In the genomic region with DNA sequence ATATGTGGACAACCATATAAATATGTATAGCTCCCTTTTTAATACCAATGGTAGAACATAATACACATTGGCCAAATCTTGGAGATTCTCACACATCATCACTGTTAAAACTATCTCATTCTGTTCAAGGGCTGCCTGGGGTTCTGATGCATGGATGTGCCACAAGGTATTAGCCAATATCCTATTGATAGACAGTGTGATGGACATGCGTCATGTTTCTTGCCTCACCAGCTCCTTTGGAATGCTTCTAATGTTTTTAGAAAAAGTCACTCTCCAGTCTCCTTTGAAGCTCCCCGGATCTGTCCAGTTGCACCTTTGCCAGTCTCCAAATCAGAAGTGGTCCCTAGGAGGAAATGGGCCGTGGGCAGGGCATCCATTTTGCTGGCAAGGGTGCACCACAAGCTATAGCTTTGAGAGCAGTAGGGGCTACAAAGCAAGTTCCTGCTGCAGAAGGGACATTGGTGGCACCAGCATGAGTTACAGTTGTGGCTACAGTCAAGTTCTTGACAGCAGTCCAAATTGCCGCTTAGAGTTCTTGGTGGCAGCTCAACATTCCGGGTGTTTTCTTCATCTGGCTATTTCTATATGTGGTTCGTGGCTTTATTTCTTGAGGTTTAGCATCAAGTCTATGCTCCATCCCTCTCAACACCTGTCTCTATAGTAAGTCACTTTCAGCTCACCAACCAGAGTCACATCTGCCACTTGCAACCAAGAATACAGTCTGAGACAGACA, we compare ENCODE assay signal across 27 cellular contexts. TPM values are rescaled to one million over a fixed set of nuclear protein-coding genes. Genes with fewer than 3 reads are reported as not detected.
"Had no signal": no experiment of that assay in that cellular context is flagged by ENCODE, and none has a peak within 500 bp of the region (broad histone marks: within the 10 kb centered on the region; RNA-seq: fewer than 3 reads in every experiment).

No MANE protein-coding gene starts in this region.

- H3K9me3 ChIP-seq: colonic mucosa, left ventricle myocardium inferior, stomach had no signal

- H3K36me3 ChIP-seq: colonic mucosa, left ventricle myocardium inferior, stomach had no signal

- DNase-seq: activated CD4-positive, alpha-beta T cell treated with anti-CD3 and anti-CD28 coated beads, Interleukin-2, amount 10 ng/mL, durations not matched to agents 7 days and 5 days; activated CD8-positive, alpha-beta T cell treated with anti-CD3 and anti-CD28 coated beads, Interleukin-2, amount 10 ng/mL, durations not matched to agents 7 days and 5 days; activated naive CD4-positive, alpha-beta T cell treated with anti-CD3 and anti-CD28 coated beads, Interleukin-2, amount 10 ng/mL, durations not matched to agents 7 days and 5 days; activated naive CD8-positive, alpha-beta T cell treated with anti-CD3 and anti-CD28 coated beads, Interleukin-2, amount 50 U/mL, for 24 hours; activated T-cell treated with anti-CD3 and anti-CD28 coated beads, Interleukin-2, amount 50 U/mL, for 24 hours; aorta; colonic mucosa; foreskin keratinocyte; left ventricle myocardium inferior; mammary epithelial cell; midbrain; nephron progenitor cell; occipital lobe; right cardiac atrium; stimulated activated CD4-positive, alpha-beta T cell treated with anti-CD3 and anti-CD28 coated beads, Interleukin-4, amount 100 ng/mL, for 24 hours; stomach; T-helper 1 cell; T1000 had no signal

- H3K4me1 ChIP-seq: colonic mucosa, foreskin keratinocyte had no signal

- H3K27ac ChIP-seq: foreskin keratinocyte had no signal

- ATAC-seq: activated CD4-positive, CD25-positive, alpha-beta regulatory T cell treated with anti-CD3 and anti-CD28 coated beads, Interleukin-2, amount 50 U/mL, for 24 hours; activated CD8-positive, alpha-beta T cell treated with anti-CD3 and anti-CD28 coated beads, Interleukin-2, amount 10 ng/mL, durations not matched to agents 7 days and 5 days; activated naive CD8-positive, alpha-beta T cell treated with anti-CD3 and anti-CD28 coated beads, Interleukin-2, amount 50 U/mL, for 24 hours; foreskin keratinocyte; right cardiac atrium; stimulated activated effector memory CD8-positive, alpha-beta T cell treated with anti-CD3 and anti-CD28 coated beads, Interleukin-12 subunit alpha, Interleukin-12 subunit beta, amount 100 ng/mL, for 72 hours had no signal

- H3K27me3 ChIP-seq: colonic mucosa had no signal

- H3K4me3 ChIP-seq: colonic mucosa, left ventricle myocardium inferior, smooth muscle cell, stomach had no signal

RNA-seq across cellular contexts. Expression of a gene that starts 38.0 kb away (rescaled TPM):
- total RNA-seq: activated CD4-positive, alpha-beta T cell treated with anti-CD3 and anti-CD28 coated beads, Interleukin-2, amount 10 ng/mL, durations not matched to agents 7 days and 5 days; activated CD8-positive, alpha-beta T cell treated with anti-CD3 and anti-CD28 coated beads, Interleukin-2, amount 10 ng/mL, durations not matched to agents 7 days and 5 days; activated T-helper 2 cell treated with anti-CD3 and anti-CD28 coated beads, Interferon-gamma antibody, Interleukin-2, Interleukin-4, amounts not matched to agents 10 μg/mL and 5 μg/mL and 100 μg/mL, durations not matched to agents 14 hours and 24 hours and 36 hours; epithelial cell of proximal tubule; fibroblast of lung; kidney epithelial cell; mammary epithelial cell; occipital lobe; progenitor cell of endocrine pancreas; smooth muscle cell; stomach had no signal
- polyA plus RNA-seq: aorta, fibroblast of lung, mammary epithelial cell, smooth muscle cell had no signal

RNA-seq across cellular contexts. Expression of a gene that starts 47.6 kb away (rescaled TPM):
- total RNA-seq: activated CD4-positive, alpha-beta T cell treated with anti-CD3 and anti-CD28 coated beads, Interleukin-2, amount 10 ng/mL, durations not matched to agents 7 days and 5 days; activated CD8-positive, alpha-beta T cell treated with anti-CD3 and anti-CD28 coated beads, Interleukin-2, amount 10 ng/mL, durations not matched to agents 7 days and 5 days; activated T-helper 2 cell treated with anti-CD3 and anti-CD28 coated beads, Interferon-gamma antibody, Interleukin-2, Interleukin-4, amounts not matched to agents 10 μg/mL and 5 μg/mL and 100 μg/mL, durations not matched to agents 14 hours and 24 hours and 36 hours; aorta; colonic mucosa; epithelial cell of proximal tubule; fibroblast of lung; foreskin keratinocyte; kidney epithelial cell; left ventricle myocardium inferior; mammary epithelial cell; occipital lobe; progenitor cell of endocrine pancreas; right cardiac atrium; smooth muscle cell; stomach had no signal
- polyA plus RNA-seq: aorta, fibroblast of lung, foreskin keratinocyte, mammary epithelial cell, right cardiac atrium, smooth muscle cell, stomach, thymus had no signal
